Comparison of ENCODE assay signal across 18 cellular contexts in genomic region chr9:92714016-92714415, GRCh38. TPM values are rescaled to one million over a fixed set of nuclear protein-coding genes. Genes with fewer than 3 reads are reported as not detected.
DNase-seq lines count a peak whose midpoint lies in the region; ATAC-seq and TF ChIP-seq lines count a peak whose summit lies in the region.
"Had no signal": no experiment of that assay in that cellular context is flagged by ENCODE, and none has a peak within 500 bp of the region (broad histone marks: within the 10 kb centered on the region; RNA-seq: fewer than 3 reads in every experiment).

No MANE protein-coding gene starts in this region.

- no peak for ATAC-seq in activated T-cell treated with anti-CD3 and anti-CD28 coated beads, Interleukin-2, amount 50 U/mL, for 72 hours (replicated peaks in 1 of 2)
- no peak for ATAC-seq in activated T-helper 17 cell treated with anti-CD3 and anti-CD28 coated beads, Interleukin-2, amount 50 U/mL, for 72 hours (replicated peaks)

- DNase-seq in T-helper 2 cell treated with Interferon-gamma antibody and Interleukin-4, amounts not matched to agents 5 μg/mL and 100 μg/mL, for 36 hours (ENCODE audit: low spot score) = no peak
- no peak for DNase-seq in T-helper 2 cell
- no peak for DNase-seq in activated T-cell treated with anti-CD3 and anti-CD28 coated beads, Interleukin-2, amount 50 U/mL, for 72 hours
- DNase-seq in activated T-cell treated with anti-CD3 and anti-CD28 coated beads for 4 hours = no peak
- DNase-seq in erythroblast (lab: John Stamatoyannopoulos, UW) = no peak
- no peak for DNase-seq in COR-L47 (lab: John Stamatoyannopoulos, UW)
- DNase-seq: DMS153, DND-41, HCEC 1CT, NCI-H1048, NCI-H1417, NCI-H1694, NCI-H2029 treated with DMSO at 0.1 percent for 48 hours, NCI-H526 treated with DMSO at 0.1 percent for 48 hours, RPMI8226, SHP77 had no signal

- H3K9me3 Mint-ChIP-seq in T-helper 2 cell treated with Interferon-gamma antibody and Interleukin-4, amounts not matched to agents 5 μg/mL and 100 μg/mL, for 36 hours = no peaks in the 10 kb centered on the region
- no peaks in the 10 kb centered on the region for H3K9me3 Mint-ChIP-seq in activated T-cell treated with anti-CD3 and anti-CD28 coated beads, Interleukin-2, amount 50 U/mL, for 72 hours
- H3K9me3 Mint-ChIP-seq in activated T-helper 17 cell treated with anti-CD3 and anti-CD28 coated beads, Interleukin-2, amount 50 U/mL, for 72 hours = no peaks in the 10 kb centered on the region

- no peak overlapping the region for H3K4me3 Mint-ChIP-seq in T-helper 2 cell treated with Interferon-gamma antibody and Interleukin-4, amounts not matched to agents 5 μg/mL and 100 μg/mL, for 36 hours
- no peak overlapping the region for H3K4me3 Mint-ChIP-seq in activated T-cell treated with anti-CD3 and anti-CD28 coated beads, Interleukin-2, amount 50 U/mL, for 72 hours
- H3K4me3 Mint-ChIP-seq in activated T-helper 17 cell treated with anti-CD3 and anti-CD28 coated beads, Interleukin-2, amount 50 U/mL, for 72 hours = no peak overlapping the region
- H3K4me3 Mint-ChIP-seq: B cell had no signal

- no peak for TF ChIP-seq POLR2A in erythroblast (IDR thresholded peaks at IDR 0.05; ENCODE audit: low read length)

- no peaks in the 10 kb centered on the region for H3K27me3 Mint-ChIP-seq in T-helper 2 cell treated with Interferon-gamma antibody and Interleukin-4, amounts not matched to agents 5 μg/mL and 100 μg/mL, for 36 hours (ENCODE audit: low read depth)
- H3K27me3 Mint-ChIP-seq in activated T-cell treated with anti-CD3 and anti-CD28 coated beads, Interleukin-2, amount 50 U/mL, for 72 hours (ENCODE audit: low read depth) = no peaks in the 10 kb centered on the region
- no peaks in the 10 kb centered on the region for H3K27me3 Mint-ChIP-seq in activated T-helper 17 cell treated with anti-CD3 and anti-CD28 coated beads, Interleukin-2, amount 50 U/mL, for 72 hours
- H3K27me3 Mint-ChIP-seq: B cell had no signal

- peaks cover 28% of the 10 kb centered on the region for H3K4me1 Mint-ChIP-seq in T-helper 2 cell treated with Interferon-gamma antibody and Interleukin-4, amounts not matched to agents 5 μg/mL and 100 μg/mL, for 36 hours (ENCODE audit: low read depth)
- H3K4me1 Mint-ChIP-seq in activated T-cell treated with anti-CD3 and anti-CD28 coated beads, Interleukin-2, amount 50 U/mL, for 72 hours (ENCODE audit: low read depth) = peaks cover 24% of the 10 kb centered on the region
- H3K4me1 Mint-ChIP-seq in activated T-helper 17 cell treated with anti-CD3 and anti-CD28 coated beads, Interleukin-2, amount 50 U/mL, for 72 hours = peaks cover 20% of the 10 kb centered on the region

- peak overlapping the region; percentile 10 for H3K27ac Mint-ChIP-seq in T-helper 2 cell treated with Interferon-gamma antibody and Interleukin-4, amounts not matched to agents 5 μg/mL and 100 μg/mL, for 36 hours
- peak overlapping the region; percentile 38 for H3K27ac Mint-ChIP-seq in activated T-cell treated with anti-CD3 and anti-CD28 coated beads, Interleukin-2, amount 50 U/mL, for 72 hours
- H3K27ac Mint-ChIP-seq in activated T-helper 17 cell treated with anti-CD3 and anti-CD28 coated beads, Interleukin-2, amount 50 U/mL, for 72 hours = peak overlapping the region; percentile 91
- H3K27ac Mint-ChIP-seq: B cell had no signal

- peaks cover 45% of the 10 kb centered on the region for H3K36me3 Mint-ChIP-seq in T-helper 2 cell treated with Interferon-gamma antibody and Interleukin-4, amounts not matched to agents 5 μg/mL and 100 μg/mL, for 36 hours (ENCODE audit: low read depth)
- H3K36me3 Mint-ChIP-seq in activated T-cell treated with anti-CD3 and anti-CD28 coated beads, Interleukin-2, amount 50 U/mL, for 72 hours (ENCODE audit: insufficient read depth in 2 of 2) = peaks cover 2 to 10% of the 10 kb centered on the region in 2 donors
- H3K36me3 Mint-ChIP-seq in activated T-helper 17 cell treated with anti-CD3 and anti-CD28 coated beads, Interleukin-2, amount 50 U/mL, for 72 hours (ENCODE audit: low read depth) = peaks cover 69% of the 10 kb centered on the region

RNA-seq across cellular contexts. Expression of gene IPPK, which starts 44.1 kb away (rescaled TPM):
- 10 to 100 TPM; 12.2 to 14.9 TPM for total RNA-seq in activated T-cell treated with anti-CD3 and anti-CD28 coated beads, Interleukin-2, amount 50 U/mL, for 72 hours
- total RNA-seq in activated T-helper 17 cell treated with anti-CD3 and anti-CD28 coated beads, Interleukin-2, amount 50 U/mL, for 72 hours = 10 to 100 TPM; 15.1 to 18.1 TPM

RNA-seq across cellular contexts. Expression of gene BICD2, which starts 50.6 kb away (rescaled TPM):
- total RNA-seq in activated T-cell treated with anti-CD3 and anti-CD28 coated beads, Interleukin-2, amount 50 U/mL, for 72 hours = 10 to 100 TPM; 15.4 to 15.5 TPM
- total RNA-seq in activated T-helper 17 cell treated with anti-CD3 and anti-CD28 coated beads, Interleukin-2, amount 50 U/mL, for 72 hours = 10 to 100 TPM; 14.2 to 24.9 TPM

Comparison
In these comparisons a context has a peak if more than half of its experiments do, and no peak if none do; other contexts are left out.
1. H3K27ac Mint-ChIP-seq: peak in every context shown above with its lines; median percentile 91 in activated T-helper 17 cell treated with anti-CD3 and anti-CD28 coated beads, Interleukin-2, amount 50 U/mL, for 72 hours; 38 in activated T-cell treated with anti-CD3 and anti-CD28 coated beads, Interleukin-2, amount 50 U/mL, for 72 hours; 10 in T-helper 2 cell treated with Interferon-gamma antibody and Interleukin-4, amounts not matched to agents 5 μg/mL and 100 μg/mL, for 36 hours.